Comparison of ENCODE assay signal across 32 cellular contexts in genomic region chr7:38007096-38007495, GRCh38.
"Had no signal": no experiment of that assay in that cellular context is flagged by ENCODE, and none has a peak within 500 bp of the region (broad histone marks: within the 10 kb centered on the region; RNA-seq: fewer than 3 reads in every experiment).

No MANE protein-coding gene starts in this region.

- H3K27me3 ChIP-seq: cardiac muscle cell, dorsolateral prefrontal cortex, gastrocnemius medialis, right lobe of liver, stomach, thyroid gland, upper lobe of right lung had no signal

- H3K4me1 Mint-ChIP-seq: brain; naive thymus-derived CD8-positive, alpha-beta T cell; stimulated activated naive B cell treated with anti-CD40 and anti-IgM and Interleukin-4, amounts not matched to agents 10 μg/mL and 1 μg/mL and 100 μg/mL, for 72 hours had no signal

- ATAC-seq: activated T-cell treated with anti-CD3 and anti-CD28 coated beads, Interleukin-2, amount 50 U/mL, for 72 hours; gastrocnemius medialis; left colon; naive thymus-derived CD8-positive, alpha-beta T cell; right lobe of liver; stimulated activated naive B cell treated with anti-CD40 and anti-IgM and Interleukin-4, amounts not matched to agents 10 μg/mL and 1 μg/mL and 100 μg/mL, for 72 hours; upper lobe of right lung had no signal

- H3K4me3 Mint-ChIP-seq: activated naive CD8-positive, alpha-beta T cell; activated T-cell treated with anti-CD3 and anti-CD28 coated beads, Interleukin-2, amount 50 U/mL, for 72 hours; brain; naive thymus-derived CD8-positive, alpha-beta T cell; stimulated activated naive B cell treated with anti-CD40 and anti-IgM and Interleukin-4, amounts not matched to agents 10 μg/mL and 1 μg/mL and 100 μg/mL, for 72 hours; T-helper 2 cell treated with Interferon-gamma antibody and Interleukin-4, amounts not matched to agents 5 μg/mL and 100 μg/mL, for 36 hours had no signal

- H3K27ac ChIP-seq: cardiac muscle cell, coronary artery, dorsolateral prefrontal cortex, gastrocnemius medialis, right lobe of liver, stomach, thyroid gland, upper lobe of right lung, VCaP had no signal

- H3K36me3 ChIP-seq: cardiac muscle cell, gastrocnemius medialis, right lobe of liver, stomach, thyroid gland, upper lobe of right lung had no signal

- H3K27ac Mint-ChIP-seq: activated naive CD8-positive, alpha-beta T cell; activated T-cell treated with anti-CD3 and anti-CD28 coated beads, Interleukin-2, amount 50 U/mL, for 72 hours; brain; naive thymus-derived CD8-positive, alpha-beta T cell; stimulated activated naive B cell treated with anti-CD40 and anti-IgM and Interleukin-4, amounts not matched to agents 10 μg/mL and 1 μg/mL and 100 μg/mL, for 72 hours; T-helper 2 cell treated with Interferon-gamma antibody and Interleukin-4, amounts not matched to agents 5 μg/mL and 100 μg/mL, for 36 hours had no signal

- H3K9me3 ChIP-seq: gastrocnemius medialis, right lobe of liver, thyroid gland, upper lobe of right lung had no signal

- H3K36me3 Mint-ChIP-seq: activated naive CD8-positive, alpha-beta T cell; stimulated activated naive B cell treated with anti-CD40 and anti-IgM and Interleukin-4, amounts not matched to agents 10 μg/mL and 1 μg/mL and 100 μg/mL, for 72 hours had no signal

- H3K4me1 ChIP-seq: right lobe of liver, stomach, upper lobe of right lung had no signal

- H3K9me3 Mint-ChIP-seq: T-helper 2 cell treated with Interferon-gamma antibody and Interleukin-4, amounts not matched to agents 5 μg/mL and 100 μg/mL, for 36 hours had no signal

- H3K27me3 Mint-ChIP-seq: activated naive CD8-positive, alpha-beta T cell; brain; stimulated activated naive B cell treated with anti-CD40 and anti-IgM and Interleukin-4, amounts not matched to agents 10 μg/mL and 1 μg/mL and 100 μg/mL, for 72 hours had no signal

- DNase-seq: activated CD4-positive, alpha-beta T cell treated with anti-CD3 and anti-CD28 coated beads for 4 hours; activated CD4-positive, alpha-beta T cell treated with anti-CD3 and anti-CD28 coated beads, Interleukin-2, amount 50 U/mL, for 4 hours; activated naive CD4-positive, alpha-beta T cell; activated T-cell treated with anti-CD3 and anti-CD28 coated beads for 4 hours; activated T-cell treated with anti-CD3 and anti-CD28 coated beads, Interleukin-2, amount 50 U/mL, for 72 hours; anterior cingulate cortex; cerebellar nuclear complex; dorsolateral prefrontal cortex; effector memory CD4-positive, alpha-beta T cell; erythroblast; gastrocnemius medialis; glutamatergic neuron; left colon; mammary epithelial cell; midbrain; naive thymus-derived CD8-positive, alpha-beta T cell; posterior cingulate gyrus; right lobe of liver; small intestine; stimulated activated CD4-positive, alpha-beta T cell treated with anti-CD3 and anti-CD28 coated beads, Interleukin-2, amount 100 ng/mL, for 24 hours; stimulated activated naive B cell treated with anti-CD40 and anti-IgM and Interleukin-4, amounts not matched to agents 10 μg/mL and 1 μg/mL and 100 μg/mL, for 72 hours; stomach; T-helper 1 cell; thyroid gland; upper lobe of right lung had no signal

- H3K4me3 ChIP-seq: cardiac muscle cell, coronary artery, dorsolateral prefrontal cortex, gastrocnemius medialis, right lobe of liver, stomach, thyroid gland, upper lobe of right lung had no signal

- FAIRE-seq: keratinocyte, small intestine had no signal
